In genomic region chr22:45499746-45500145, GRCh38 we compare ENCODE assay signal across 2 cellular contexts.
TF ChIP-seq lines count a peak whose summit lies in the region.

No MANE protein-coding gene starts in this region.

TF ChIP-seq in IMR-90, 13 proteins besides CTCF, POLR2A, EP300 and RAD21:
- TF ChIP-seq ELK1 (IDR thresholded peaks at IDR 0.05; ENCODE audit: borderline replicate concordance, low read depth, low read length), result no peak
- TF ChIP-seq RFX5 (IDR thresholded peaks at IDR 0.05; ENCODE audit: low read depth, low read length), result no peak
- TF ChIP-seq USF2 (IDR thresholded peaks at IDR 0.05; ENCODE audit: low read depth, low read length), result no peak
- no peak for TF ChIP-seq BHLHE40 (IDR thresholded peaks at IDR 0.05; ENCODE audit: low read depth, low read length)
- TF ChIP-seq MAFK (IDR thresholded peaks at IDR 0.05; ENCODE audit: low read depth, low read length), result no peak

TF ChIP-seq in HepG2, 621 proteins besides CTCF, POLR2A, EP300 and RAD21:
- TF ChIP-seq TFAP4 (IDR thresholded peaks at IDR 0.05; ENCODE audit: borderline replicate concordance, low read depth) (peak; percentile 14; the same call in 1 of the 2 replicates), PAXIP1 (CRISPR knock-in tag; conservative IDR thresholded peaks at IDR 0.05) (no peak), ZNF550 (CRISPR knock-in tag; IDR thresholded peaks at IDR 0.05; ENCODE audit: borderline replicate concordance) (no peak), ZNF687 (CRISPR knock-in tag; IDR thresholded peaks at IDR 0.05) (peak; percentile 32), ZNF652 (CRISPR knock-in tag; IDR thresholded peaks at IDR 0.05; ENCODE audit: borderline replicate concordance, low read depth) (no peak), GTF3A (CRISPR knock-in tag; conservative IDR thresholded peaks at IDR 0.05) (no peak)
